Comparison of ENCODE assay signal across 9 cellular contexts in the genomic region with DNA sequence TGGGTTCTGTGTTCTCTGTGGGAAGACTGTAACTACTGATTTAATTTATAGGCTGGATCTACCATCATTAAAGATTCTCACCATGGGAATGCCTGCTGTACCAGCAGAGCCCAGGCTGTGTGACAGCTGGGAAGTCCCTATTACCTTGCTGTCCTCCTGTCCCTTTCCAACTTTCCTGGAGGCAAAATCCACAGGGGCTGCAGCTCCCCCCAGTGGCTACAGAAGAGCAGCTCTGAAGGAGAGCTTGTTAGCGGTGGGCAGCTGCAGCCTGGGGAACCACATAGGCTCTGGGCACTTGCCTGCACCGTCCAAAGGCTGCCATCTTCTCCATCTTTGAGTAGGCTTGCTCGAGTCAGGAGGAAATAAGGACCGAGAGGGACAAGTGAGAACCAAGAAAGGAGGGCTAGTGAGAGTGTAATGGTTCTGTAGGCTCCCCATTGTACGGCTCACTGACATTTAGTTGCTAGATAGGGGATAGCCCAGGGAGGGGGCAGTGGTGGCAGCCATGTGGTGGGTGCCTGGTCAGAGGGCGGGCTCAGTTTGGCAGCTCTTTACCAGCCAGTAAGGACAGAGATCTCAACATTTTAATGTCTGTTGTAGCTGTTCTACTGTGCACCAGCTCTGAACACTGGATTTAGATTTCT.
DNase-seq lines count a peak whose midpoint lies in the region; ATAC-seq and TF ChIP-seq lines count a peak whose summit lies in the region.
"Had no signal": no experiment of that assay in that cellular context is flagged by ENCODE, and none has a peak within 500 bp of the region (broad histone marks: within the 10 kb centered on the region; RNA-seq: fewer than 3 reads in every experiment).

No MANE protein-coding gene starts in this region.

- TF ChIP-seq POLR2A in gastroesophageal sphincter (IDR thresholded peaks at IDR 0.05) (no peak), ovary (IDR thresholded peaks at IDR 0.05) (no peak)

- no peak overlapping the region for H3K4me3 ChIP-seq in WERI-Rb-1 (ENCODE audit: low read depth, low read length)
- H3K4me3 ChIP-seq in gastroesophageal sphincter = no peak overlapping the region
- H3K4me3 ChIP-seq in ovary = no peak overlapping the region

- intact Hi-C loops in ovary (cut with DNase I) = loop anchor here in 1 of 4 donors (10.0 kb wide), 2 partner anchors 161 to 231 kb away; partner anchors contain the start of gene LRRC1

- H3K27me3 ChIP-seq in WERI-Rb-1 (ENCODE audit: insufficient read depth, low read depth, severe bottlenecking) (no peaks in the 10 kb centered on the region), gastroesophageal sphincter (no peaks in the 10 kb centered on the region), ovary (no peaks in the 10 kb centered on the region)

- no peaks in the 10 kb centered on the region for H3K4me1 ChIP-seq in gastroesophageal sphincter
- no peaks in the 10 kb centered on the region for H3K4me1 ChIP-seq in ovary (ENCODE audit: insufficient read depth)

- no peaks in the 10 kb centered on the region for H3K36me3 Mint-ChIP-seq in activated T-cell treated with anti-CD3 and anti-CD28 coated beads, Interleukin-2, amount 50 U/mL, for 4 hours (ENCODE audit: insufficient read depth)

- H3K4me3 Mint-ChIP-seq in activated T-cell treated with anti-CD3 and anti-CD28 coated beads, Interleukin-2, amount 50 U/mL, for 4 hours = no peak overlapping the region
- H3K4me3 Mint-ChIP-seq: stimulated activated naive CD8-positive, alpha-beta T cell treated with anti-CD3 and anti-CD28 coated beads, Interleukin-15, Interleukin-2, amounts not matched to agents 100 ng/mL and 50 ng/mL, for 24 hours had no signal

- peaks cover 4% of the 10 kb centered on the region for H3K9me3 Mint-ChIP-seq in activated T-cell treated with anti-CD3 and anti-CD28 coated beads, Interleukin-2, amount 50 U/mL, for 4 hours

- peak; percentile 33 to 43 for DNase-seq in activated T-cell treated with anti-CD3 and anti-CD28 coated beads, Interleukin-2, amount 50 U/mL, for 48 hours
- no peak for DNase-seq in activated T-cell treated with anti-CD3 and anti-CD28 coated beads, Interleukin-2, amount 50 U/mL, for 4 hours
- DNase-seq in NCI-H2081 (lab: John Stamatoyannopoulos, UW) = peak; percentile 84 to 86
- peak; percentile 94 for DNase-seq in WERI-Rb-1
- peak; percentile 51 to 68 (median 59) for DNase-seq in ovary
- DNase-seq in stimulated activated CD4-positive, alpha-beta T cell treated with anti-CD3 and anti-CD28 coated beads, Interleukin-2, amount 100 ng/mL, for 24 hours = no peak

- peaks cover 4% of the 10 kb centered on the region for H3K9me3 ChIP-seq in WERI-Rb-1 (ENCODE audit: severe bottlenecking)
- peaks cover 0 to 2% (median 0%) of the 10 kb centered on the region in 3 donors for H3K9me3 ChIP-seq in gastroesophageal sphincter
- no peaks in the 10 kb centered on the region for H3K9me3 ChIP-seq in ovary

- H3K27ac ChIP-seq in WERI-Rb-1 (no peak overlapping the region), gastroesophageal sphincter (no peak overlapping the region), ovary (no peak overlapping the region)

- H3K36me3 ChIP-seq in WERI-Rb-1 = no peaks in the 10 kb centered on the region
- no peaks in the 10 kb centered on the region for H3K36me3 ChIP-seq in gastroesophageal sphincter
- H3K36me3 ChIP-seq in ovary = no peaks in the 10 kb centered on the region

- no peak for ATAC-seq in activated T-cell treated with anti-CD3 and anti-CD28 coated beads, Interleukin-2, amount 50 U/mL, for 4 hours
- ATAC-seq in HG02759 (IDR thresholded peaks at IDR 0.05; ENCODE audit: unreplicated experiment) (peak; percentile 99), gastroesophageal sphincter (peak; percentile 61)

- H3K4me1 Mint-ChIP-seq in activated T-cell treated with anti-CD3 and anti-CD28 coated beads, Interleukin-2, amount 50 U/mL, for 4 hours (ENCODE audit: low read depth) = no peaks in the 10 kb centered on the region

- TF ChIP-seq EP300 in gastroesophageal sphincter (IDR thresholded peaks at IDR 0.05) (no peak), ovary (IDR thresholded peaks at IDR 0.05) (no peak)

- TF ChIP-seq CTCF in WERI-Rb-1 (IDR thresholded peaks at IDR 0.05; ENCODE audit: low read depth, low read length) = peak; percentile 99
- peak; percentile 22 to 78 (median 60) for TF ChIP-seq CTCF in gastroesophageal sphincter (IDR thresholded peaks at IDR 0.05)
- TF ChIP-seq CTCF in ovary (IDR thresholded peaks at IDR 0.05) = peak in 2 of 3 donors; percentile 16 to 26

- WGBS in gastroesophageal sphincter (ENCODE audit: low coverage in 1 of 2), 2 donors = 46% methylated on average over 2 of the region's 6 CpGs; no CpG with 5 or more reads in 1 of the 2 donors
- WGBS in ovary, 3 donors = 31 to 39% (median 37%) methylated on average over 6 of the region's 6 CpGs

- H3K27me3 Mint-ChIP-seq in activated T-cell treated with anti-CD3 and anti-CD28 coated beads, Interleukin-2, amount 50 U/mL, for 4 hours (ENCODE audit: low read depth) = peaks cover 9% of the 10 kb centered on the region

Comparison
In these comparisons a context has a peak if more than half of its experiments do, and no peak if none do; other contexts are left out.
1. DNase-seq: peak in activated T-cell treated with anti-CD3 and anti-CD28 coated beads, Interleukin-2, amount 50 U/mL, for 48 hours (2 of 2), NCI-H2081 (2 of 2), WERI-Rb-1 (single experiment) and ovary (5 of 5); none in activated T-cell treated with anti-CD3 and anti-CD28 coated beads, Interleukin-2, amount 50 U/mL, for 4 hours (single experiment) and stimulated activated CD4-positive, alpha-beta T cell treated with anti-CD3 and anti-CD28 coated beads, Interleukin-2, amount 100 ng/mL, for 24 hours (0 of 2).
2. ATAC-seq: peak in HG02759 (single experiment) and gastroesophageal sphincter (single experiment); none in activated T-cell treated with anti-CD3 and anti-CD28 coated beads, Interleukin-2, amount 50 U/mL, for 4 hours (0 of 2).
3. CTCF ChIP-seq: peak in every context shown above with its lines; median percentile 99 in WERI-Rb-1; 60 in gastroesophageal sphincter; 21 in ovary.